ENCODE assay signal across 9 cellular contexts in genomic region chr10:28969413-28969812, GRCh38.
"Had no signal": no experiment of that assay in that cellular context is flagged by ENCODE, and none has a peak within 500 bp of the region (broad histone marks: within the 10 kb centered on the region; RNA-seq: fewer than 3 reads in every experiment).

No MANE protein-coding gene starts in this region.

- H3K4me2 ChIP-seq: GM23338, KMS-11 had no signal

- H3K27ac ChIP-seq: KMS-11 had no signal

- DNase-seq: H9, HCEC 1CT, Karpas-422, KBM-7 had no signal

- H3K9ac ChIP-seq: KMS-11 had no signal

- H3K4me3 ChIP-seq: GM23338 had no signal

- FAIRE-seq: H1, H54, HTR-8/SVneo had no signal

- H2AFZ ChIP-seq: GM23338 had no signal

- ATAC-seq: GM23338 had no signal
